Comparison of ENCODE assay signal across 22 cellular contexts in the genomic region with DNA sequence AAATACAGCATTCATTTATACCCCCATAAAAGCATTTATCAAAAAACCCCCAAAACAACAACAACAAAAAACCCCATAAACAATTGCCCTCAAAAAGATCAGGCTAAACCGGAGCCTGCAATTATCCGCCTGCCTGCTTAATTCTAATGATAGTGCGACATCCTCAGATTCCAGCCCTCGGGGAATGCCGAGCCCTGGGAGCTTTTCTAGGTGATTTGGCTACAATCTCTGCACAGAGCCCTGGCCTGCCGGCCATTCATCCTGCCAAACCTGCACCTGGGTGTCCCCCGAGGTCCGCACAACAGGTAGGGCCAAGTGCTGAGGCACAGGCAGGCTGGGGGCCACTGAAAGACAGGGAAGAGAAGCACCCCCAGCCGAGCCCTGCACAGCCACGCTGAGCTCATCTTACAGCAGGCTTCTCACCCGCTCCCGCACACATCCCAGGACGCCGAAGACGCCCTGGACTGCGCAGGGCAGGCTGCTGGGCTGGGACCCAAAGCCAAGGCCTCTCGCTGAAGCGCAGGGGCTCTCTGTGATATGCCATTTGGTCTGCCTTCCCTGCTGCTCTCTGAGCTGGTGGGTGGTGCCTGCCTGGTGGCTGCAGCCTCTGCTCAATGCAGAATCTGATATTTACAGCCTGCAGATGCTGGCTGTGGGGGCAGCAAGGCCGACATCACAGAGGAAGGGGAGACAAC. TPM values are rescaled to one million over a fixed set of nuclear protein-coding genes. Genes with fewer than 3 reads are reported as not detected.
DNase-seq lines count a peak whose midpoint lies in the region; TF ChIP-seq lines count a peak whose summit lies in the region.
"Had no signal": no experiment of that assay in that cellular context is flagged by ENCODE, and none has a peak within 500 bp of the region (broad histone marks: within the 10 kb centered on the region; RNA-seq: fewer than 3 reads in every experiment).

No MANE protein-coding gene starts in this region.

- no peaks in the 10 kb centered on the region for H3K9me3 ChIP-seq in WERI-Rb-1 (ENCODE audit: severe bottlenecking)
- H3K9me3 ChIP-seq: BE2C, Caco-2, SJCRH30, vagina had no signal

- H3K27me3 ChIP-seq in WERI-Rb-1 (ENCODE audit: insufficient read depth, low read depth, severe bottlenecking) = no peaks in the 10 kb centered on the region
- H3K27me3 ChIP-seq: BE2C, vagina had no signal

- peak overlapping the region; percentile 57 for H3K27ac ChIP-seq in WERI-Rb-1
- H3K27ac ChIP-seq: coronary artery, GM23248, SJCRH30, vagina had no signal

- peak; percentile 58 for DNase-seq in NCI-H2107 treated with DMSO at 0.1 percent for 48 hours (lab: John Stamatoyannopoulos, UW; ENCODE audit: unreplicated experiment)
- DNase-seq in NCI-H2107 (lab: John Stamatoyannopoulos, UW) = no peak
- DNase-seq in NCI-H146 (lab: John Stamatoyannopoulos, UW) = peak; percentile 37
- DNase-seq in WERI-Rb-1 = peak; percentile 48
- DNase-seq in occipital lobe (lab: John Stamatoyannopoulos, UW) = peak; percentile 62
- DNase-seq in T1000 (lab: John Stamatoyannopoulos, UW) = no peak
- no peak for DNase-seq in GM20000 (ENCODE audit: low spot score)
- no peak for DNase-seq in SW 1271 (lab: John Stamatoyannopoulos, UW)
- DNase-seq: activated B cell treated with CpG ODN at 0.5 μM for 24 hours; activated CD8-positive, alpha-beta T cell treated with anti-CD3 and anti-CD28 coated beads, Interleukin-2, amount 10 ng/mL, durations not matched to agents 7 days and 5 days; activated T-cell treated with anti-CD3 and anti-CD28 coated beads, Interleukin-2, amount 50 U/mL, for 24 hours; BE2C; Caco-2; GM23248; naive B cell; NCI-H510A treated with DMSO at 0.1 percent for 48 hours; OCI-M1; SJCRH30; stimulated activated CD4-positive, alpha-beta T cell treated with anti-CD3 and anti-CD28 coated beads, Interleukin-12 subunit alpha, Interleukin-12 subunit beta, amount 100 ng/mL, for 4 hours; stimulated activated CD8-positive, alpha-beta memory T cell treated with anti-CD3 and anti-CD28 coated beads, Interleukin-4, amount 100 ng/mL, for 48 hours had no signal

- H3K4me3 ChIP-seq in WERI-Rb-1 (ENCODE audit: low read depth, low read length) = no peak overlapping the region
- H3K4me3 ChIP-seq: coronary artery, GM23248, SJCRH30, vagina had no signal

- TF ChIP-seq CTCF in WERI-Rb-1 (IDR thresholded peaks at IDR 0.05; ENCODE audit: low read depth, low read length) (no peak), GM20000 (IDR thresholded peaks at IDR 0.05; ENCODE audit: extremely low read depth, missing control alignments) (no peak)

- H3K36me3 ChIP-seq in WERI-Rb-1 = no peaks in the 10 kb centered on the region
- H3K36me3 ChIP-seq: BE2C, SJCRH30, vagina had no signal

RNA-seq across cellular contexts. Expression of a gene that starts 57.5 kb away (rescaled TPM):
- 96.1 TPM for total RNA-seq in occipital lobe
- total RNA-seq: activated CD8-positive, alpha-beta T cell treated with anti-CD3 and anti-CD28 coated beads, Interleukin-2, amount 10 ng/mL, durations not matched to agents 7 days and 5 days; Caco-2 had no signal

Comparison
In these comparisons a context has a peak if more than half of its experiments do, and no peak if none do; other contexts are left out.
1. DNase-seq: peak in NCI-H2107 treated with DMSO at 0.1 percent for 48 hours (single experiment), NCI-H146 (single experiment), WERI-Rb-1 (single experiment) and occipital lobe (single experiment); none in NCI-H2107 (single experiment), T1000 (single experiment), GM20000 (single experiment) and SW 1271 (0 of 2).